In genomic region chr18:58321986-58322385, GRCh38 we compare ENCODE assay signal across 8 cellular contexts.
DNase-seq lines count a peak whose midpoint lies in the region; ATAC-seq, FAIRE-seq and TF ChIP-seq lines count a peak whose summit lies in the region.

No MANE protein-coding gene starts in this region.

- TF ChIP-seq POLR2A in lower leg skin (IDR thresholded peaks at IDR 0.05), result no peak

- ATAC-seq in HG02870 (IDR thresholded peaks at IDR 0.05; ENCODE audit: unreplicated experiment) (peak; percentile 79), HG02884 (IDR thresholded peaks at IDR 0.05; ENCODE audit: unreplicated experiment) (no peak)
- peak; percentile 90 for ATAC-seq in stimulated activated naive CD8-positive, alpha-beta T cell treated with anti-CD3 and anti-CD28 coated beads, Interleukin-15, Interleukin-2, amounts not matched to agents 100 U/mL and 50 U/mL, for 24 hours

- no peaks in the 10 kb centered on the region for H3K9me3 ChIP-seq in WERI-Rb-1 (ENCODE audit: severe bottlenecking)

- H3K4me3 ChIP-seq in WERI-Rb-1 (ENCODE audit: low read depth, low read length) (no peak overlapping the region), lower leg skin (ENCODE audit: low read depth, poor library complexity, severe bottlenecking) (no peak overlapping the region)

- TF ChIP-seq CTCF in WERI-Rb-1 (IDR thresholded peaks at IDR 0.05; ENCODE audit: low read depth, low read length), result peak; percentile 55
- TF ChIP-seq CTCF in lower leg skin (IDR thresholded peaks at IDR 0.05), result no peak

- 5 to 9% methylated on average over 6 of the region's 6 CpGs for WGBS in lower leg skin, 2 donors

- DNase-seq in GM04504 (ENCODE audit: low read depth) (peak; percentile 70), NCI-H2196 (lab: John Stamatoyannopoulos, UW; ENCODE audit: unreplicated experiment) (peak; percentile 61), WERI-Rb-1 (peak; percentile 46), lower leg skin (ENCODE audit: low spot score in 2 of 2) (peak; percentile 86 to 92)
- DNase-seq in stimulated activated naive CD8-positive, alpha-beta T cell treated with anti-CD3 and anti-CD28 coated beads, Interleukin-15, Interleukin-2, amounts not matched to agents 100 U/mL and 50 U/mL, for 24 hours, result peak; percentile 42

- FAIRE-seq in colon (lab: Jason Lieb, UNC), result peak; percentile 68

- peaks cover 44% of the 10 kb centered on the region for H3K36me3 ChIP-seq in WERI-Rb-1

- H3K27me3 ChIP-seq in WERI-Rb-1 (ENCODE audit: insufficient read depth, low read depth, severe bottlenecking), result no peaks in the 10 kb centered on the region

- intact Hi-C loops in lower leg skin (cut with DNase I; ENCODE audit: low total_unique reads), result loop anchor here (10.0 kb wide), 1 partner anchor 277 kb away; the partner anchor contains the start of gene NEDD4L

- H3K27ac ChIP-seq in WERI-Rb-1, result no peak overlapping the region
